Comparison of ENCODE assay signal across 1 cellular context in the genomic region with DNA sequence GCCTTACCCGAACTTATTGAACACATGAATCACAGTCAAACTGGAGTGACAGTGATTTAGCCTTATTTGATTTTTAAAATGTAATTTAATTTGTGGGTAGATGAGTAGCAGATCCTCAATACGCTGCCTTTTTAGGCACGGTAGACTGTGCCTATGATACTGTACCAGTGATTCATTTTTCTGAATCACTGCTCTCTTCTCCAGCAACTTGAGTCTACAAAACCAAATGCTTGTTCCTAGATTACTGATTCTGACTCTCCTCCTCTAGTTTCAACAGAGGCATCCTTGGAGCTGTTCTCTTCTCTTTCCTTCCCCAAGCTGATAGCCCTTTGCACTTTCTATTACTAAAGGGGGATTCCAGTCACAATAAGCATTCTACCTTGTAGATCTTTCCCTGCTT.
TF ChIP-seq lines count a peak whose summit lies in the region.

No MANE protein-coding gene starts in this region.

TF ChIP-seq in IMR-90, 13 proteins besides CTCF, POLR2A, EP300 and RAD21 (continued from another document):
- TF ChIP-seq MAFK (IDR thresholded peaks at IDR 0.05; ENCODE audit: low read depth, low read length) (no peak), SMC3 (IDR thresholded peaks at IDR 0.05; ENCODE audit: low read depth, low read length) (no peak), CEBPB (IDR thresholded peaks at IDR 0.05; ENCODE audit: low read depth, low read length) (no peak)
- TF ChIP-seq, protein P1, sequence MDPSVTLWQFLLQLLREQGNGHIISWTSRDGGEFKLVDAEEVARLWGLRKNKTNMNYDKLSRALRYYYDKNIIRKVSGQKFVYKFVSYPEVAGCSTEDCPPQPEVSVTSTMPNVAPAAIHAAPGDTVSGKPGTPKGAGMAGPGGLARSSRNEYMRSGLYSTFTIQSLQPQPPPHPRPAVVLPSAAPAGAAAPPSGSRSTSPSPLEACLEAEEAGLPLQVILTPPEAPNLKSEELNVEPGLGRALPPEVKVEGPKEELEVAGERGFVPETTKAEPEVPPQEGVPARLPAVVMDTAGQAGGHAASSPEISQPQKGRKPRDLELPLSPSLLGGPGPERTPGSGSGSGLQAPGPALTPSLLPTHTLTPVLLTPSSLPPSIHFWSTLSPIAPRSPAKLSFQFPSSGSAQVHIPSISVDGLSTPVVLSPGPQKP (IDR thresholded peaks at IDR 0.05; ENCODE audit: borderline replicate concordance, low read depth, low read length), result no peak
